1 cellular context compared by ENCODE assay signal in genomic region chr15:63551400-63551799, GRCh38.
TF ChIP-seq lines count a peak whose summit lies in the region.

No MANE protein-coding gene starts in this region.

TF ChIP-seq in SK-N-SH treated with all-trans-retinoic acid at 6 μM for 48 hours, 23 proteins besides CTCF, POLR2A, EP300 and RAD21:
- no peak for TF ChIP-seq TSHZ2 (CRISPR knock-in tag; IDR thresholded peaks at IDR 0.05)
- no peak for TF ChIP-seq BACH2 (CRISPR knock-in tag; IDR thresholded peaks at IDR 0.05; ENCODE audit: borderline replicate concordance)
- TF ChIP-seq TCF4 (CRISPR knock-in tag; IDR thresholded peaks at IDR 0.05; ENCODE audit: borderline replicate concordance): no peak
- no peak for TF ChIP-seq ESRRG (CRISPR knock-in tag; IDR thresholded peaks at IDR 0.05)
- no peak for TF ChIP-seq PPARA (CRISPR knock-in tag; IDR thresholded peaks at IDR 0.05; ENCODE audit: borderline replicate concordance)
- TF ChIP-seq ISL1 (CRISPR knock-in tag; IDR thresholded peaks at IDR 0.05): no peak
- no peak for TF ChIP-seq POU6F1 (CRISPR knock-in tag; IDR thresholded peaks at IDR 0.05; ENCODE audit: borderline replicate concordance, low read depth)
- no peak for TF ChIP-seq ZFP3 (CRISPR knock-in tag; IDR thresholded peaks at IDR 0.05)
- no peak for TF ChIP-seq ZFP30 (CRISPR knock-in tag; IDR thresholded peaks at IDR 0.05)
- no peak for TF ChIP-seq ZNF565 (CRISPR knock-in tag; conservative IDR thresholded peaks at IDR 0.05; ENCODE audit: low read depth)
- TF ChIP-seq RARB (CRISPR knock-in tag; IDR thresholded peaks at IDR 0.05): no peak
- no peak for TF ChIP-seq ZNF70 (CRISPR knock-in tag; IDR thresholded peaks at IDR 0.05)
- no peak for TF ChIP-seq ZC3H10 (CRISPR knock-in tag; IDR thresholded peaks at IDR 0.05)
- no peak for TF ChIP-seq CREB5 (CRISPR knock-in tag; IDR thresholded peaks at IDR 0.05; ENCODE audit: low read depth)
- TF ChIP-seq SNAI2 (CRISPR knock-in tag; IDR thresholded peaks at IDR 0.05): no peak
- TF ChIP-seq TOX (CRISPR knock-in tag; IDR thresholded peaks at IDR 0.05; ENCODE audit: borderline replicate concordance): no peak
